ENCODE assay signal across 1 cellular context in genomic region chr11:27375370-27375769, GRCh38.
TF ChIP-seq lines count a peak whose summit lies in the region.

No MANE protein-coding gene starts in this region.

TF ChIP-seq in WTC11, 78 proteins besides CTCF, POLR2A, EP300 and RAD21 (continued from another document):
- TF ChIP-seq PRDM15 (CRISPR knock-in tag; IDR thresholded peaks at IDR 0.05) (no peak), PREB (CRISPR knock-in tag; IDR thresholded peaks at IDR 0.05; ENCODE audit: borderline replicate concordance) (no peak), IRF2 (CRISPR knock-in tag; IDR thresholded peaks at IDR 0.05; ENCODE audit: borderline replicate concordance, low read depth) (no peak)
